In the genomic region with DNA sequence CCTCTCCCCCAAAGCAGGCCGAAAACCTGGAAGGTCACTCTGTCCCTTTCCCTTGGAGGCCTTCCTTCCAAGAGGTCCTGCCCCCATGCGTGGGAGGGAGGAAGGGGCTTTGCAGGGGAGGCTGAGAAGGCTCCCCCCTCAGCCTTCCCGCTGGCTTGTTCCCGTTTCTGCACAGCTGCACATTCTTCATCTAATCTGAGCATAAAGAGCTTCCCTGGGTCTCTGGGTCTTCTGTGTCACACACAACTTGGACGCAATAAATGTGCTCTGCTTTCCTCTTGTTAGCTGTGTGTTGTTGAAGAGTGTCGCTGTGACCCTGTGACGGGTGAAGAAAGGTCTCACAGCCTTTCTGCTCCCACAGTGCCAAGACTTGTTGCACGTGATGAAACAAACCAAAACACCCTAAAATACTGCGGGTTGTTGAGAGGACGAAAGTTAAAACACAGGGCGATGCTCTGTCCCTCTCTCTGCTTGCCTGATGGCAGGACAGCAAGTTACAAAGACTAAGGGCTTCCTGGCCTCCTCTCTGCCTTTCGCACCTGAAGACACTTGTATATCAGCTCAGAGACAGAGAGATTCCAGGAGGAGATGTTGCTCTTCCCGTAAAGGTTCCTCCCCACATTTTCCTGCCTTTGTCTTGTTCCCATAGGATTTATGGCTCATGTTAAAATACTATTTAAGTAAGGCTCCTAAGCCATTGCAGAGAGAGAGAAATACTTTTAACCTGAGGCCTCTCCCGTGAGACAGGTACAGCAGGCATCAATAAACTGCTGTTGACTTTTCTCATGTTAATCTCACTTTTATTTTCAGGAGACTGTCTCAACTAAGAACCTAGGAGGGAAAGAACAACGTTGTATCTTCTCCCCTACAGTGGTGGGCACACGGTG, we compare ENCODE assay signal across 1 cellular context.
TF ChIP-seq lines count a peak whose summit lies in the region.

No MANE protein-coding gene starts in this region.

TF ChIP-seq in endothelial cell of umbilical vein, 7 proteins besides CTCF, POLR2A, EP300 and RAD21:
- TF ChIP-seq, protein P1, sequence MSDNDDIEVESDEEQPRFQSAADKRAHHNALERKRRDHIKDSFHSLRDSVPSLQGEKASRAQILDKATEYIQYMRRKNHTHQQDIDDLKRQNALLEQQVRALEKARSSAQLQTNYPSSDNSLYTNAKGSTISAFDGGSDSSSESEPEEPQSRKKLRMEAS (IDR thresholded peaks at IDR 0.05; ENCODE audit: insufficient read depth, insufficient read length) = no peak
- no peak for TF ChIP-seq EZH2 (IDR thresholded peaks at IDR 0.05; ENCODE audit: borderline replicate concordance, low read depth, low read length, severe bottlenecking)
